15 cellular contexts compared by ENCODE assay signal in genomic region chr12:2247109-2247508, GRCh38.
DNase-seq lines count a peak whose midpoint lies in the region; ATAC-seq and TF ChIP-seq lines count a peak whose summit lies in the region.
"Had no signal": no experiment of that assay in that cellular context is flagged by ENCODE, and none has a peak within 500 bp of the region (broad histone marks: within the 10 kb centered on the region; RNA-seq: fewer than 3 reads in every experiment).

No MANE protein-coding gene starts in this region.

- H3K27ac ChIP-seq in cardiac muscle cell = peak overlapping the region; percentile 63
- peak overlapping the region; percentile 36 for H3K27ac ChIP-seq in right cardiac atrium (ENCODE audit: low read length)
- H3K27ac ChIP-seq in sigmoid colon = peak overlapping the region; percentile 81 to 92 (median 90)
- H3K27ac ChIP-seq: 22Rv1; BLaER1 treated with 17β-estradiol and CSF1 and Interleukin-3, amounts not matched to agents 10 nM and 100 nM had no signal

- intact Hi-C loops in left cardiac atrium (cut with DNase I) = no loop called here
- intact Hi-C loops in right cardiac atrium (cut with DNase I) = no loop called here
- intact Hi-C loops in sigmoid colon (cut with DNase I) = no loop called here

- TF ChIP-seq CTCF in cardiac muscle cell (IDR thresholded peaks at IDR 0.05; ENCODE audit: low read depth, low read length) (no peak), sigmoid colon (IDR thresholded peaks at IDR 0.05) (no peak)

- DNase-seq in cardiac muscle cell (ENCODE audit: low read depth in 1 of 2, low spot score in 1 of 2) (no peak), left cardiac atrium (no peak), NCI-H526 (lab: John Stamatoyannopoulos, UW) (peak; percentile 55 to 70), right cardiac atrium (no peak), sigmoid colon (no peak), NCI-H510A (lab: John Stamatoyannopoulos, UW) (no peak), UCSD-AML1 (lab: John Stamatoyannopoulos, UW; ENCODE audit: unreplicated experiment) (no peak), germinal center (ENCODE audit: low spot score) (no peak)
- DNase-seq: NCI-H1105, NCI-H187, NCI-H446 treated with DMSO at 0.1 percent for 48 hours had no signal

- no peaks in the 10 kb centered on the region for H3K9me3 ChIP-seq in cardiac muscle cell (ENCODE audit: low read depth)
- H3K9me3 ChIP-seq in right cardiac atrium (ENCODE audit: control insufficient read depth, low read length) = no peaks in the 10 kb centered on the region
- H3K9me3 ChIP-seq in sigmoid colon = no peaks in the 10 kb centered on the region
- H3K9me3 ChIP-seq: BLaER1 treated with 17β-estradiol and CSF1 and Interleukin-3, amounts not matched to agents 10 nM and 100 nM; SJSA1 had no signal

- no peak overlapping the region for H3K4me3 ChIP-seq in cardiac muscle cell
- H3K4me3 ChIP-seq in right cardiac atrium (ENCODE audit: low read length) = no peak overlapping the region
- no peak overlapping the region for H3K4me3 ChIP-seq in sigmoid colon
- H3K4me3 ChIP-seq: BLaER1 treated with 17β-estradiol and CSF1 and Interleukin-3, amounts not matched to agents 10 nM and 100 nM; SJSA1 had no signal

- TF ChIP-seq EP300 in sigmoid colon (IDR thresholded peaks at IDR 0.05) = no peak

- H3K27me3 ChIP-seq in cardiac muscle cell (no peaks in the 10 kb centered on the region), right cardiac atrium (ENCODE audit: control insufficient read depth, insufficient read depth) (no peaks in the 10 kb centered on the region), sigmoid colon (no peaks in the 10 kb centered on the region)
- H3K27me3 ChIP-seq: BLaER1 treated with 17β-estradiol and CSF1 and Interleukin-3, amounts not matched to agents 10 nM and 100 nM; SJSA1 had no signal

- H3K36me3 ChIP-seq in cardiac muscle cell (no peaks in the 10 kb centered on the region), sigmoid colon (peaks cover 0 to 6% (median 0%) of the 10 kb centered on the region in 4 donors)
- H3K36me3 ChIP-seq: BLaER1 treated with 17β-estradiol and CSF1 and Interleukin-3, amounts not matched to agents 10 nM and 100 nM; SJSA1 had no signal

- H3K4me1 ChIP-seq in cardiac muscle cell (ENCODE audit: low read depth) (peaks cover 56% of the 10 kb centered on the region), right cardiac atrium (ENCODE audit: control insufficient read depth, insufficient read depth, low read length) (peaks cover 26% of the 10 kb centered on the region), sigmoid colon (peaks cover 0 to 95% (median 85%) of the 10 kb centered on the region in 4 donors)

- no peak for TF ChIP-seq POLR2A in sigmoid colon (IDR thresholded peaks at IDR 0.05)

- WGBS in right cardiac atrium = 51% methylated on average over 6 of the region's 6 CpGs
- 84 to 85% methylated on average over 6 of the region's 6 CpGs for WGBS in sigmoid colon, 2 donors

- ATAC-seq in left cardiac atrium (no peak), right cardiac atrium (no peak)
- ATAC-seq: HCT116 had no signal

Comparison
In these comparisons a context has a peak if more than half of its experiments do, and no peak if none do; other contexts are left out.
1. DNase-seq: peak in NCI-H526 (2 of 2); none in cardiac muscle cell (0 of 2), left cardiac atrium (single experiment), right cardiac atrium (0 of 3), sigmoid colon (single experiment), NCI-H510A (single experiment), UCSD-AML1 (single experiment) and germinal center (single experiment).
2. H3K27ac ChIP-seq: peak in every context shown above with its lines; median percentile 90 in sigmoid colon; 63 in cardiac muscle cell; 36 in right cardiac atrium.